28 cellular contexts compared by ENCODE assay signal in the genomic region with DNA sequence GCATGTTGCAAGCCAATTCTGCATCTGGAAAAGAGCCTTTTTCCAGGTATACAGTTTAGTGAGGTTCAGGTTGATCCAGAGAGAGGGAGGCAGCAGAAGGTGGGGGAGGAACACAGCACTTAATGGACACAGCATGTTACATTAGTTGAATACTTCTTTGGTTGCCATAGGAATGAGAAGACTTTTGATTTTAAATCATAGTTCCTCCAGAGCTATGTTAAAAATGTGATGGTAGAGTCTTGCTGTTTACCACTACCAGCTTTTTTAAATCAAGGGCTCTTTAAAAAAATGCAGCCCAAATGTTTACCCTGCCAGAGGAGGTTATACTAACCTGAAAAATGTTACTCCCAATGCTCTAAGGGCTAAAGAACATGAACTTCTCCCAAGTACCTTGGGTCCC.
"Had no signal": no experiment of that assay in that cellular context is flagged by ENCODE, and none has a peak within 500 bp of the region (broad histone marks: within the 10 kb centered on the region; RNA-seq: fewer than 3 reads in every experiment).

No MANE protein-coding gene starts in this region.

- H3K27me3 Mint-ChIP-seq: T-helper 17 cell had no signal

- FAIRE-seq: endometrium had no signal

- H3K4me3 ChIP-seq: left lung, lung, sigmoid colon, spleen, upper lobe of right lung had no signal

- H3K36me3 Mint-ChIP-seq: activated naive CD8-positive, alpha-beta T cell treated with anti-CD3 and anti-CD28 coated beads, Interleukin-2, amount 10 ng/mL, durations not matched to agents 7 days and 5 days; brain; immature natural killer cell; mesothelial cell of epicardium; natural killer cell had no signal

- H3K4me1 ChIP-seq: foreskin keratinocyte, left lung, sigmoid colon, spleen, upper lobe of right lung had no signal

- H3K4me1 Mint-ChIP-seq: activated B cell treated with CpG ODN at 0.5 μM for 24 hours; activated CD4-positive, alpha-beta T cell treated with anti-CD3 and anti-CD28 coated beads for 36 hours; activated naive CD8-positive, alpha-beta T cell treated with anti-CD3 and anti-CD28 coated beads, Interleukin-2, amount 10 ng/mL, durations not matched to agents 7 days and 5 days; immature natural killer cell; natural killer cell; T-helper 17 cell had no signal

- H3K27ac Mint-ChIP-seq: activated B cell treated with CpG ODN at 0.5 μM for 24 hours; activated CD4-positive, alpha-beta T cell treated with anti-CD3 and anti-CD28 coated beads for 36 hours; activated naive CD4-positive, alpha-beta T cell treated with anti-CD3 and anti-CD28 coated beads for 36 hours; activated naive CD8-positive, alpha-beta T cell treated with anti-CD3 and anti-CD28 coated beads, Interleukin-2, amount 10 ng/mL, durations not matched to agents 7 days and 5 days; dendritic cell treated with granulocyte-macrophage colony-stimulating factor and Interleukin-4, amounts not matched to agents 40 ng/mL and 50 ng/mL, for 4 days; immature natural killer cell; mesothelial cell of epicardium; natural killer cell; progenitor cell of endocrine pancreas; T-helper 17 cell had no signal

- ATAC-seq: activated CD4-positive, alpha-beta T cell treated with anti-CD3 and anti-CD28 coated beads for 36 hours; activated T-cell treated with anti-CD3 and anti-CD28 coated beads, Interleukin-2, amount 50 U/mL, for 4 hours; left lung; natural killer cell; T-helper 17 cell; upper lobe of right lung had no signal

- H3K36me3 ChIP-seq: left lung, sigmoid colon, spleen, upper lobe of right lung had no signal

- H3K9me3 Mint-ChIP-seq: activated naive CD4-positive, alpha-beta T cell treated with anti-CD3 and anti-CD28 coated beads for 36 hours; activated naive CD8-positive, alpha-beta T cell treated with anti-CD3 and anti-CD28 coated beads, Interleukin-2, amount 10 ng/mL, durations not matched to agents 7 days and 5 days; activated T-cell treated with anti-CD3 and anti-CD28 coated beads, Interleukin-2, amount 50 U/mL, for 4 hours; brain; dendritic cell treated with granulocyte-macrophage colony-stimulating factor and Interleukin-4, amounts not matched to agents 40 ng/mL and 50 ng/mL, for 4 days; mesothelial cell of epicardium had no signal

- H3K27me3 ChIP-seq: upper lobe of right lung had no signal

- H3K27ac ChIP-seq: foreskin keratinocyte, left lung, sigmoid colon, spleen, upper lobe of right lung had no signal

- DNase-seq: activated B cell treated with CpG ODN at 0.5 μM for 24 hours; activated CD4-positive, alpha-beta T cell treated with anti-CD3 and anti-CD28 coated beads for 36 hours; activated CD4-positive, alpha-beta T cell treated with anti-CD3 and anti-CD28 coated beads, Interleukin-2, amount 50 U/mL, for 4 hours; activated CD8-positive, alpha-beta memory T cell treated with anti-CD3 and anti-CD28 coated beads for 24 hours; activated CD8-positive, alpha-beta memory T cell treated with anti-CD3 and anti-CD28 coated beads, Interleukin-2, amount 50 U/mL, for 48 hours; activated naive CD4-positive, alpha-beta T cell treated with anti-CD3 and anti-CD28 coated beads for 36 hours; activated naive CD8-positive, alpha-beta T cell treated with anti-CD3 and anti-CD28 coated beads, Interleukin-2, amount 10 ng/mL, durations not matched to agents 7 days and 5 days; activated T-cell treated with anti-CD3 and anti-CD28 coated beads, Interleukin-2, amount 50 U/mL, for 4 hours; amygdala; caudate nucleus; effector CD4-positive, alpha-beta T cell; immature natural killer cell; left lung; natural killer cell; retina; sigmoid colon; spleen; stimulated activated CD4-positive, alpha-beta T cell treated with anti-CD3 and anti-CD28 coated beads, Interleukin-4, amount 100 ng/mL, for 1 hour; stimulated activated naive CD4-positive, alpha-beta T cell treated with Interleukin-2 at 50 U/mL for 16 hours; T-helper 17 cell; upper lobe of right lung had no signal

- H3K4me3 Mint-ChIP-seq: activated B cell treated with CpG ODN at 0.5 μM for 24 hours; activated CD4-positive, alpha-beta T cell treated with anti-CD3 and anti-CD28 coated beads for 36 hours; activated naive CD4-positive, alpha-beta T cell treated with anti-CD3 and anti-CD28 coated beads for 36 hours; activated naive CD8-positive, alpha-beta T cell treated with anti-CD3 and anti-CD28 coated beads, Interleukin-2, amount 10 ng/mL, durations not matched to agents 7 days and 5 days; activated T-cell treated with anti-CD3 and anti-CD28 coated beads, Interleukin-2, amount 50 U/mL, for 4 hours; dendritic cell treated with granulocyte-macrophage colony-stimulating factor and Interleukin-4, amounts not matched to agents 40 ng/mL and 50 ng/mL, for 4 days; immature natural killer cell; mesothelial cell of epicardium; natural killer cell; T-helper 17 cell had no signal

- H3K9me3 ChIP-seq: left lung, sigmoid colon, spleen, upper lobe of right lung had no signal
